7 cellular contexts compared by ENCODE assay signal in the genomic region with DNA sequence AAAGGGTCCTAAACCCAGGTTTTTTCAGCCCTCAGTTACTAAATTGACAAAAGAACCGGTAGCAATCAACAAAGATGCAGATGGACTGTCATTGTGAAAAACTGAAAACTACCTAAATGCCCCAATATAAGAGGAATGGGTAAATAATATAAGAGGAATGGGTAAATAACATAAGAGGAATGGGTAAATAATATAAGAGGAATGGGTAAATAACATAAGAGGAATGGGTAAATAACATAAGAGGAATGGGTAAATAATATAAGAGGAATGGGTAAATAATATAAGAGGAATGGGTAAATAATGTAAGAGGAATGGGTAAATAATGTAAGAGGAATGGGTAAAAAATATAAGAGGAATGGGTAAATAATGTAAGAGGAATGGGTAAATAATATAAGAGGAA. TPM values are rescaled to one million over a fixed set of nuclear protein-coding genes. Genes with fewer than 3 reads are reported as not detected.
DNase-seq lines count a peak whose midpoint lies in the region; ATAC-seq, FAIRE-seq and TF ChIP-seq lines count a peak whose summit lies in the region.
"Not testable (repeated sequence)": the region's sequence is repeated elsewhere in the genome, so short reads cannot be mapped to it uniquely, and the experiment has no call there.

No MANE protein-coding gene starts in this region.

- peaks cover 45% of the 10 kb centered on the region for H3K36me3 ChIP-seq in CD4-positive, CD25-positive, alpha-beta regulatory T cell (ENCODE audit: control insufficient read depth, insufficient read depth, low read length)
- H3K36me3 ChIP-seq in neutrophil: peaks cover 69% of the 10 kb centered on the region

- H3K9me3 Mint-ChIP-seq in CD4-positive, CD25-positive, alpha-beta regulatory T cell; activated T-helper 17 cell treated with anti-CD3 and anti-CD28 coated beads, Interleukin-2, amount 50 U/mL, for 72 hours: not testable (repeated sequence)

- not testable (repeated sequence) for DNase-seq in CD4-positive, CD25-positive, alpha-beta regulatory T cell
- DNase-seq in DMS153 (lab: John Stamatoyannopoulos, UW) (peak; percentile 7), NCI-H2029 (lab: John Stamatoyannopoulos, UW) (peak; percentile 44), NCI-H510A treated with DMSO at 0.1 percent for 48 hours (lab: John Stamatoyannopoulos, UW) (peak; percentile 14)

- TF ChIP-seq CTCF in neutrophil (IDR thresholded peaks at IDR 0.05): not testable (repeated sequence)

- H3K4me3 ChIP-seq in CD4-positive, CD25-positive, alpha-beta regulatory T cell (ENCODE audit: low read depth, low read length); neutrophil (ENCODE audit: low read depth in 1 of 2, low read length in 1 of 2): not testable (repeated sequence)

- peak; percentile 46 for FAIRE-seq in endometrium (lab: Jason Lieb, UNC)

- not testable (repeated sequence) for H3K27me3 Mint-ChIP-seq in CD4-positive, CD25-positive, alpha-beta regulatory T cell; activated T-helper 17 cell treated with anti-CD3 and anti-CD28 coated beads, Interleukin-2, amount 50 U/mL, for 72 hours

- H3K4me1 Mint-ChIP-seq in CD4-positive, CD25-positive, alpha-beta regulatory T cell: peaks cover 13 to 45% (median 31%) of the 10 kb centered on the region in 4 donors
- H3K4me1 Mint-ChIP-seq in activated T-helper 17 cell treated with anti-CD3 and anti-CD28 coated beads, Interleukin-2, amount 50 U/mL, for 72 hours: peaks cover 30% of the 10 kb centered on the region

- H3K27ac ChIP-seq in CD4-positive, CD25-positive, alpha-beta regulatory T cell (ENCODE audit: insufficient read depth, low read length, poor library complexity, severe bottlenecking): not testable (repeated sequence)
- H3K27ac ChIP-seq in neutrophil: peak overlapping the region; percentile 50

- H3K27me3 ChIP-seq in CD4-positive, CD25-positive, alpha-beta regulatory T cell (ENCODE audit: control insufficient read depth, insufficient read depth, low read length); neutrophil: not testable (repeated sequence)

- H3K36me3 Mint-ChIP-seq in CD4-positive, CD25-positive, alpha-beta regulatory T cell: peaks cover 29% of the 10 kb centered on the region
- peaks cover 42% of the 10 kb centered on the region for H3K36me3 Mint-ChIP-seq in activated T-helper 17 cell treated with anti-CD3 and anti-CD28 coated beads, Interleukin-2, amount 50 U/mL, for 72 hours (ENCODE audit: low read depth)

- H3K9me3 ChIP-seq in CD4-positive, CD25-positive, alpha-beta regulatory T cell (ENCODE audit: control insufficient read depth in 2 of 2, low read length in 2 of 2); neutrophil: not testable (repeated sequence)

- peak overlapping the region in 2 of 3 donors; percentile 50 to 82 for H3K27ac Mint-ChIP-seq in CD4-positive, CD25-positive, alpha-beta regulatory T cell
- H3K27ac Mint-ChIP-seq in activated T-helper 17 cell treated with anti-CD3 and anti-CD28 coated beads, Interleukin-2, amount 50 U/mL, for 72 hours: peak overlapping the region; percentile 79

- peak overlapping the region in 3 of 4 donors; percentile 14 to 82 (median 39) for H3K4me3 Mint-ChIP-seq in CD4-positive, CD25-positive, alpha-beta regulatory T cell
- peak overlapping the region; percentile 39 for H3K4me3 Mint-ChIP-seq in activated T-helper 17 cell treated with anti-CD3 and anti-CD28 coated beads, Interleukin-2, amount 50 U/mL, for 72 hours

- peaks cover 81% of the 10 kb centered on the region for H3K4me1 ChIP-seq in CD4-positive, CD25-positive, alpha-beta regulatory T cell (ENCODE audit: control insufficient read depth, insufficient read depth, low read length, poor library complexity, severe bottlenecking)
- peaks cover 65 to 88% of the 10 kb centered on the region in 2 experiments for H3K4me1 ChIP-seq in neutrophil (ENCODE audit: control insufficient read depth in 1 of 2, insufficient read depth in 1 of 2, low read depth in 1 of 2, low read length in 1 of 2)

- not testable (repeated sequence) for ATAC-seq in CD4-positive, CD25-positive, alpha-beta regulatory T cell (ENCODE audit: low read depth in 2 of 2); activated T-helper 17 cell treated with anti-CD3 and anti-CD28 coated beads, Interleukin-2, amount 50 U/mL, for 72 hours (replicated peaks)

RNA-seq across cellular contexts. Expression of gene PREX1, which starts 15.7 kb away (rescaled TPM):
- 264 TPM for total RNA-seq in CD4-positive, CD25-positive, alpha-beta regulatory T cell
- polyA plus RNA-seq in CD4-positive, CD25-positive, alpha-beta regulatory T cell: 10 to 100 TPM; 40.8 to 58.5 (median 50.1) TPM
- total RNA-seq in activated T-helper 17 cell treated with anti-CD3 and anti-CD28 coated beads, Interleukin-2, amount 50 U/mL, for 72 hours: 100 to 1,000 TPM in 1 of 2 donors, 10 to 100 TPM in 1; 96.1 to 111 TPM
